17 cellular contexts compared by ENCODE assay signal in the genomic region with DNA sequence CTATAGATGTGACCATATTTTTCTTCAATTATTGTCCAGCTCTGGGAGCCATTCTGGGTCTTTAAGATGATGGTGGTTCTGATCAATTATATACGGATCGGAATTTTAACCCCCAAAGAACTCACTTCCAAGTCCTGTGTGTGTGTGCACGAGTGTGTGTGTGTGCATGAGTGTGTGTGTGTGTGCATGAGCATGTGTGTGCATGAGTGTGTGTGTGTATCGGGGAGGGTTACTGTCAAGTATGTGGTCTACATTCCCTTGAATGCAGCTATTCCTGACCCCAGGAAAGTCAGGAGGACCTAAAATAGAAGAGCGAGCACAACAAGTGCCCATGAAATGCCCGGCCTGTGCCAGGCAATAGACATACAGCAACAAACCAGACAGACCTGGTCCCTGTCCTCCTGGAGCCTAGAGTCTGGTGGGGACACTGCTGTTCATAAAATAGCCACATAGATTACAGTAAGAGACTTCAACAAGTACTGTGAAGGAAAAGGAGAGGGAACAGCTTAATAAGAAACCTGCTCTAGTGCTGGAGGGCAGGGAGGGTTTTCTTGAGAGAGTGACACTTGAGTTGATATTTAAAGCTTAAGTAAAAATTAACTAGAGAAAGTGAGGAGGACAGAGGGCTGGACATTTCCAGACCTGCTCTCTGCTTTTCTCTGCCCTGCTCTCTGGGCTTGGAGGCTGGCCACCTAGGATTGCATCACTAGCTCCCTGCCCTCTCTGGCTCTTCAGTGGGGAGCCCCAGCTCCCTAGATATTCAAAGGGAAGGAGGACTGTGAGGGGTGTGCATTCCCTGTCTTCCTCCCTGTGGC.
DNase-seq lines count a peak whose midpoint lies in the region; ATAC-seq and TF ChIP-seq lines count a peak whose summit lies in the region.
"Had no signal": no experiment of that assay in that cellular context is flagged by ENCODE, and none has a peak within 500 bp of the region (broad histone marks: within the 10 kb centered on the region; RNA-seq: fewer than 3 reads in every experiment).

No MANE protein-coding gene starts in this region.

- 70 to 90% methylated on average over 2 to 6 of the region's 6 CpGs for WGBS in gastroesophageal sphincter (ENCODE audit: low coverage in 1 of 2), 2 donors

- no peaks in the 10 kb centered on the region for H3K27me3 Mint-ChIP-seq in activated T-cell treated with anti-CD3 and anti-CD28 coated beads, Interleukin-2, amount 50 U/mL, for 72 hours (ENCODE audit: low read depth)

- TF ChIP-seq CTCF in gastroesophageal sphincter (IDR thresholded peaks at IDR 0.05), result no peak

- ATAC-seq in gastroesophageal sphincter, result no peak
- no peak for ATAC-seq in activated T-cell treated with anti-CD3 and anti-CD28 coated beads, Interleukin-2, amount 50 U/mL, for 72 hours (replicated peaks in 1 of 2)
- ATAC-seq: K562 had no signal

- no peaks in the 10 kb centered on the region for H3K36me3 Mint-ChIP-seq in activated T-cell treated with anti-CD3 and anti-CD28 coated beads, Interleukin-2, amount 50 U/mL, for 72 hours (ENCODE audit: insufficient read depth in 2 of 2)

- H3K27ac ChIP-seq in gastroesophageal sphincter, result no peak overlapping the region

- in situ Hi-C loops in Caki2 (cut with HindIII; ENCODE audit: low pct_unique_long_range_greater_than_20kb, low sequenced_read_pairs), result no loop called here

- no peaks in the 10 kb centered on the region for H3K27me3 ChIP-seq in gastroesophageal sphincter

- H3K9me3 ChIP-seq in gastroesophageal sphincter, result no peaks in the 10 kb centered on the region
- H3K9me3 ChIP-seq: HAP-1 had no signal

- DNase-seq in Caki2 (ENCODE audit: low read depth), result peak; percentile 85
- DNase-seq in LoVo (ENCODE audit: low spot score), result peak; percentile 11
- peak; percentile 45 for DNase-seq in kidney glomerular epithelial cell (lab: John Stamatoyannopoulos, UW)
- peak; percentile 52 for DNase-seq in mucosa of gallbladder (ENCODE audit: low spot score)
- no peak for DNase-seq in putamen (ENCODE audit: low spot score)
- DNase-seq in HuH-7.5 (ENCODE audit: low spot score), result no peak
- DNase-seq in activated T-cell treated with anti-CD3 and anti-CD28 coated beads, Interleukin-2, amount 50 U/mL, for 72 hours, result no peak
- DNase-seq: AML-193, COR-L47, DMS53, NCI-H1436, NCI-H2029, NCI-H510A, NCI-H774 had no signal

- no peak for TF ChIP-seq POLR2A in gastroesophageal sphincter (IDR thresholded peaks at IDR 0.05)

- no peak overlapping the region for H3K4me3 Mint-ChIP-seq in activated T-cell treated with anti-CD3 and anti-CD28 coated beads, Interleukin-2, amount 50 U/mL, for 72 hours

- H3K4me1 Mint-ChIP-seq in activated T-cell treated with anti-CD3 and anti-CD28 coated beads, Interleukin-2, amount 50 U/mL, for 72 hours (ENCODE audit: low read depth), result no peaks in the 10 kb centered on the region

- no peak overlapping the region for H3K4me3 ChIP-seq in gastroesophageal sphincter
- H3K4me3 ChIP-seq: HAP-1, K562 had no signal

- no peaks in the 10 kb centered on the region for H3K4me1 ChIP-seq in gastroesophageal sphincter
- H3K4me1 ChIP-seq: HAP-1 had no signal

- no peaks in the 10 kb centered on the region for H3K36me3 ChIP-seq in gastroesophageal sphincter
- H3K36me3 ChIP-seq: HAP-1 had no signal

- H3K27ac Mint-ChIP-seq in activated T-cell treated with anti-CD3 and anti-CD28 coated beads, Interleukin-2, amount 50 U/mL, for 72 hours, result no peak overlapping the region

- TF ChIP-seq EP300 in gastroesophageal sphincter (IDR thresholded peaks at IDR 0.05), result no peak

- H3K9me3 Mint-ChIP-seq in activated T-cell treated with anti-CD3 and anti-CD28 coated beads, Interleukin-2, amount 50 U/mL, for 72 hours, result no peaks in the 10 kb centered on the region

Comparison
In these comparisons a context has a peak if more than half of its experiments do, and no peak if none do; other contexts are left out.
1. DNase-seq: peak in Caki2 (single experiment), LoVo (single experiment), kidney glomerular epithelial cell (single experiment) and mucosa of gallbladder (single experiment); none in putamen (single experiment), HuH-7.5 (single experiment) and activated T-cell treated with anti-CD3 and anti-CD28 coated beads, Interleukin-2, amount 50 U/mL, for 72 hours (0 of 2).